In the genomic region with DNA sequence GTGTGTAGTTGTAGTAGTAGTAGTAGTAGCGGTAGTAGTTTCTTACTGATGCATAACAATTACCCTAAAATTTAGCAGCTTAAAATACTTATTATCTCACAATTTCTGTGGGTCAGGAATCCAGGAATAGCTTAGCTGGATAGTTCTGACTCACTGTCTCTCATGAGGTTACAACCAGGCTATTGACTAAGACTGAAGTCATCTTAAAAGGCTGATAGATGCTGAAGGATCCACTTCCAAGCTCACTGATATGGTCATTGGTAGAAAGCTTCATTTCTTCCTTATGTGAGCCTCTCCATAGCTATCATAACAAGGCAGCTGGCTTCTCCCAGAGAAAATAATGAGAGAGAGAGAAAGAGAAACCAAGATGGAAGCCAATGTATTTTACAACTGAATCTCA, we compare ENCODE assay signal across 26 cellular contexts.
DNase-seq lines count a peak whose midpoint lies in the region; ATAC-seq and TF ChIP-seq lines count a peak whose summit lies in the region.
"Had no signal": no experiment of that assay in that cellular context is flagged by ENCODE, and none has a peak within 500 bp of the region (broad histone marks: within the 10 kb centered on the region; RNA-seq: fewer than 3 reads in every experiment).

No MANE protein-coding gene starts in this region.

- H3K4me2 ChIP-seq in GM23338: no peak overlapping the region

- ATAC-seq in activated naive CD8-positive, alpha-beta T cell treated with anti-CD3 and anti-CD28 coated beads, Interleukin-2, amount 50 U/mL, for 24 hours: no peak
- ATAC-seq in GM18498 (IDR thresholded peaks at IDR 0.05; ENCODE audit: unreplicated experiment) (no peak), GM23338 (no peak)
- ATAC-seq: activated CD8-positive, alpha-beta T cell treated with anti-CD3 and anti-CD28 coated beads for 36 hours; HepG2; right cardiac atrium; stimulated activated memory B cell treated with anti-CD40 and anti-IgM and Interleukin-4, amounts not matched to agents 10 μg/mL and 1 μg/mL and 100 μg/mL, for 72 hours; T-helper 17 cell; WTC11 had no signal

- no peaks in the 10 kb centered on the region for H3K79me2 ChIP-seq in GM23338 (replicated peaks; ENCODE audit: insufficient read depth)

- H3K9me3 Mint-ChIP-seq in activated naive CD8-positive, alpha-beta T cell treated with anti-CD3 and anti-CD28 coated beads, Interleukin-2, amount 50 U/mL, for 24 hours: peaks cover 10% of the 10 kb centered on the region
- peaks cover 53% of the 10 kb centered on the region for H3K9me3 Mint-ChIP-seq in GM23338

- H3K4me1 ChIP-seq in GM23338 (ENCODE audit: insufficient read depth): 0 out of 2 replicates have a peak, but pooled peaks cover 6% of the 10 kb centered on the region

- peaks cover 4% of the 10 kb centered on the region for H3K27me3 Mint-ChIP-seq in activated naive CD8-positive, alpha-beta T cell treated with anti-CD3 and anti-CD28 coated beads, Interleukin-2, amount 50 U/mL, for 24 hours
- peaks cover 2% of the 10 kb centered on the region for H3K27me3 Mint-ChIP-seq in GM23338 (ENCODE audit: insufficient read depth, low read depth, poor library complexity)
- H3K27me3 Mint-ChIP-seq: dendritic cell treated with granulocyte-macrophage colony-stimulating factor and Interleukin-4, amounts not matched to agents 40 ng/mL and 50 ng/mL, for 4 days; stimulated activated memory B cell treated with anti-CD40 and anti-IgM and Interleukin-4, amounts not matched to agents 10 μg/mL and 1 μg/mL and 100 μg/mL, for 72 hours had no signal

- peaks cover 22% of the 10 kb centered on the region for H3K9me2 ChIP-seq in GM23338 (ENCODE audit: insufficient read depth)

- H3K27ac Mint-ChIP-seq in activated naive CD8-positive, alpha-beta T cell treated with anti-CD3 and anti-CD28 coated beads, Interleukin-2, amount 50 U/mL, for 24 hours: no peak overlapping the region
- H3K27ac Mint-ChIP-seq in GM23338: no peak overlapping the region
- H3K27ac Mint-ChIP-seq: activated CD8-positive, alpha-beta T cell treated with anti-CD3 and anti-CD28 coated beads for 36 hours; CD4-positive, alpha-beta memory T cell; dendritic cell treated with granulocyte-macrophage colony-stimulating factor and Interleukin-4, amounts not matched to agents 40 ng/mL and 50 ng/mL, for 4 days; stimulated activated memory B cell treated with anti-CD40 and anti-IgM and Interleukin-4, amounts not matched to agents 10 μg/mL and 1 μg/mL and 100 μg/mL, for 72 hours; T-helper 17 cell; WTC11 had no signal

- H3K36me3 Mint-ChIP-seq in activated naive CD8-positive, alpha-beta T cell treated with anti-CD3 and anti-CD28 coated beads, Interleukin-2, amount 50 U/mL, for 24 hours (ENCODE audit: low read depth): peaks cover 4% of the 10 kb centered on the region
- H3K36me3 Mint-ChIP-seq in GM23338 (ENCODE audit: low read depth): peaks cover 59% of the 10 kb centered on the region

- TF ChIP-seq CTCF in cardiac fibroblast (IDR thresholded peaks at IDR 0.05; ENCODE audit: low read depth, low read length) (no peak), GM23338 (conservative IDR thresholded peaks at IDR 0.05; ENCODE audit: low read depth in 2 of 2) (no peak)

- no peak overlapping the region for H3K27ac ChIP-seq in GM23338 (ENCODE audit: low read depth)
- H3K27ac ChIP-seq: left ventricle myocardium inferior, thoracic aorta had no signal

- no peaks in the 10 kb centered on the region for H3K27me3 ChIP-seq in GM23338 (ENCODE audit: insufficient read depth)

- H3F3A ChIP-seq in GM23338 (replicated peaks; ENCODE audit: low read depth): no peaks in the 10 kb centered on the region

- H3K4me3 ChIP-seq in cardiac fibroblast (replicated peaks in 1 of 2; ENCODE audit: low read depth in 2 of 2, low read length in 2 of 2) (no peak overlapping the region), GM23338 (no peak overlapping the region)
- H3K4me3 ChIP-seq: left ventricle myocardium inferior, thoracic aorta had no signal

- H3K36me3 ChIP-seq in GM23338 (ENCODE audit: insufficient read depth): 0 out of 2 replicates have a peak, but pooled peaks cover 6% of the 10 kb centered on the region
- H3K36me3 ChIP-seq: left ventricle myocardium inferior, thoracic aorta had no signal

- no peaks in the 10 kb centered on the region for H4K20me1 ChIP-seq in GM23338 (replicated peaks; ENCODE audit: insufficient read depth)

- no peaks in the 10 kb centered on the region for H3K4me1 Mint-ChIP-seq in activated naive CD8-positive, alpha-beta T cell treated with anti-CD3 and anti-CD28 coated beads, Interleukin-2, amount 50 U/mL, for 24 hours
- peaks cover 12% of the 10 kb centered on the region for H3K4me1 Mint-ChIP-seq in GM23338
- H3K4me1 Mint-ChIP-seq: CD4-positive, alpha-beta memory T cell; T-helper 17 cell had no signal

- H2AFZ ChIP-seq in GM23338: no peak overlapping the region

- no peak overlapping the region for H3K4me3 Mint-ChIP-seq in activated naive CD8-positive, alpha-beta T cell treated with anti-CD3 and anti-CD28 coated beads, Interleukin-2, amount 50 U/mL, for 24 hours
- no peak overlapping the region for H3K4me3 Mint-ChIP-seq in GM23338
- H3K4me3 Mint-ChIP-seq: activated CD8-positive, alpha-beta T cell treated with anti-CD3 and anti-CD28 coated beads for 36 hours; CD4-positive, alpha-beta memory T cell; dendritic cell treated with granulocyte-macrophage colony-stimulating factor and Interleukin-4, amounts not matched to agents 40 ng/mL and 50 ng/mL, for 4 days; stimulated activated memory B cell treated with anti-CD40 and anti-IgM and Interleukin-4, amounts not matched to agents 10 μg/mL and 1 μg/mL and 100 μg/mL, for 72 hours; T-helper 17 cell; WTC11 had no signal

- DNase-seq in AG08396 (ENCODE audit: low spot score) (peak; percentile 11), HT1080 (ENCODE audit: low read depth) (peak; percentile 51), cardiac fibroblast (ENCODE audit: low read depth in 2 of 2) (peak; percentile 23 to 49), kidney tubule cell (ENCODE audit: low spot score) (peak; percentile 55), LoVo (ENCODE audit: low spot score) (no peak), GM23338 (ENCODE audit: low spot score) (no peak)
- DNase-seq in activated naive CD8-positive, alpha-beta T cell treated with anti-CD3 and anti-CD28 coated beads, Interleukin-2, amount 50 U/mL, for 24 hours: no peak
- DNase-seq: ACHN; activated CD8-positive, alpha-beta T cell treated with anti-CD3 and anti-CD28 coated beads for 36 hours; activated naive CD4-positive, alpha-beta T cell treated with Interleukin-2 at 50 U/mL for 16 hours; activated T-cell treated with anti-CD3 and anti-CD28 coated beads, Interleukin-2, amount 50 U/mL, for 1 hour; CD4-positive, alpha-beta memory T cell; left ventricle myocardium inferior; MM.1S; NCI-H748 treated with DMSO at 0.1 percent for 48 hours; nucleus accumbens; OCI-M1; right cardiac atrium; SIG-M5; T-helper 17 cell had no signal

TF ChIP-seq in GM23338, 12 proteins besides CTCF, POLR2A, EP300 and RAD21 (continues in another document):
- TF ChIP-seq EZH2phosphoT487 (IDR thresholded peaks at IDR 0.05; ENCODE audit: unreplicated experiment) (no peak), JUNB (IDR thresholded peaks at IDR 0.05; ENCODE audit: unreplicated experiment) (no peak), ZNF331 (CRISPR knock-in tag; IDR thresholded peaks at IDR 0.05; ENCODE audit: low read depth) (no peak), POLR2AphosphoS5 (IDR thresholded peaks at IDR 0.05; ENCODE audit: low read depth) (no peak), EZH2 (IDR thresholded peaks at IDR 0.05; ENCODE audit: low read depth, unreplicated experiment) (no peak), ZNF114 (CRISPR knock-in tag; IDR thresholded peaks at IDR 0.05) (no peak), CREB1 (CRISPR knock-in tag; IDR thresholded peaks at IDR 0.05; ENCODE audit: low read depth) (no peak), STAT1 (IDR thresholded peaks at IDR 0.05; ENCODE audit: unreplicated experiment) (no peak)
- TF ChIP-seq, protein P1, sequence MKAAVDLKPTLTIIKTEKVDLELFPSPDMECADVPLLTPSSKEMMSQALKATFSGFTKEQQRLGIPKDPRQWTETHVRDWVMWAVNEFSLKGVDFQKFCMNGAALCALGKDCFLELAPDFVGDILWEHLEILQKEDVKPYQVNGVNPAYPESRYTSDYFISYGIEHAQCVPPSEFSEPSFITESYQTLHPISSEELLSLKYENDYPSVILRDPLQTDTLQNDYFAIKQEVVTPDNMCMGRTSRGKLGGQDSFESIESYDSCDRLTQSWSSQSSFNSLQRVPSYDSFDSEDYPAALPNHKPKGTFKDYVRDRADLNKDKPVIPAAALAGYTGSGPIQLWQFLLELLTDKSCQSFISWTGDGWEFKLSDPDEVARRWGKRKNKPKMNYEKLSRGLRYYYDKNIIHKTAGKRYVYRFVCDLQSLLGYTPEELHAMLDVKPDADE (IDR thresholded peaks at IDR 0.05): no peak

Comparison
In these comparisons a context has a peak if more than half of its experiments do, and no peak if none do; other contexts are left out.
1. DNase-seq: peak in AG08396 (single experiment), HT1080 (single experiment), cardiac fibroblast (2 of 2) and kidney tubule cell (single experiment); none in LoVo (single experiment), activated naive CD8-positive, alpha-beta T cell treated with anti-CD3 and anti-CD28 coated beads, Interleukin-2, amount 50 U/mL, for 24 hours (single experiment) and GM23338 (single experiment).